ENCODE assay signal across 16 cellular contexts in genomic region chr3:69305011-69305410, GRCh38.
DNase-seq lines count a peak whose midpoint lies in the region; ATAC-seq and TF ChIP-seq lines count a peak whose summit lies in the region.
"Had no signal": no experiment of that assay in that cellular context is flagged by ENCODE, and none has a peak within 500 bp of the region (broad histone marks: within the 10 kb centered on the region; RNA-seq: fewer than 3 reads in every experiment).

No MANE protein-coding gene starts in this region.

- no peaks in the 10 kb centered on the region for H3K27me3 Mint-ChIP-seq in activated T-helper 1 cell treated with anti-CD3 and anti-CD28 coated beads, Interleukin-12 subunit alpha, Interleukin-12 subunit beta, Interleukin-2, Interleukin-4 antibody, amounts not matched to agents 30 ng/mL and 10 ng/mL and 1 ng/mL, durations not matched to agents 14 hours and 24 hours and 36 hours (ENCODE audit: insufficient read depth)
- H3K27me3 Mint-ChIP-seq: B cell had no signal

- H3K4me1 Mint-ChIP-seq in activated T-helper 1 cell treated with anti-CD3 and anti-CD28 coated beads, Interleukin-12 subunit alpha, Interleukin-12 subunit beta, Interleukin-2, Interleukin-4 antibody, amounts not matched to agents 30 ng/mL and 10 ng/mL and 1 ng/mL, durations not matched to agents 14 hours and 24 hours and 36 hours (ENCODE audit: low read depth) = peaks cover 34% of the 10 kb centered on the region

- no peaks in the 10 kb centered on the region for H3K27me3 ChIP-seq in foreskin keratinocyte

- H3K27ac ChIP-seq in foreskin keratinocyte = peak overlapping the region; percentile 72
- H3K27ac ChIP-seq: HL-60, parathyroid adenoma had no signal

- ATAC-seq in foreskin keratinocyte (peak; percentile 89), GM18870 (IDR thresholded peaks at IDR 0.05; ENCODE audit: unreplicated experiment) (no peak), HG03196 (IDR thresholded peaks at IDR 0.05; ENCODE audit: unreplicated experiment) (no peak), HG03354 (IDR thresholded peaks at IDR 0.05; ENCODE audit: poor library complexity, severe bottlenecking, unreplicated experiment) (no peak)

- intact Hi-C loops in activated T-helper 1 cell treated with anti-CD3 and anti-CD28 coated beads, Interleukin-12 subunit alpha, Interleukin-12 subunit beta, Interleukin-2, Interleukin-4 antibody, amounts not matched to agents 30 ng/mL and 10 ng/mL and 1 ng/mL, durations not matched to agents 14 hours and 24 hours and 36 hours (cut with micrococcal nuclease) = loop anchor here (1.0 to 2.0 kb wide), 6 partner anchors 17 to 210 kb away; no protein-coding TSS in a partner anchor

- TF ChIP-seq CTCF in foreskin keratinocyte (conservative IDR thresholded peaks at IDR 0.05) = no peak

- peaks cover 8% of the 10 kb centered on the region for H3K4me1 ChIP-seq in foreskin keratinocyte
- H3K4me1 ChIP-seq: parathyroid adenoma had no signal

- H3K36me3 Mint-ChIP-seq in activated T-helper 1 cell treated with anti-CD3 and anti-CD28 coated beads, Interleukin-12 subunit alpha, Interleukin-12 subunit beta, Interleukin-2, Interleukin-4 antibody, amounts not matched to agents 30 ng/mL and 10 ng/mL and 1 ng/mL, durations not matched to agents 14 hours and 24 hours and 36 hours (ENCODE audit: low read depth) = no peaks in the 10 kb centered on the region

- peak; percentile 34 for DNase-seq in stimulated activated CD4-positive, alpha-beta T cell treated with anti-CD3 and anti-CD28 coated beads, Interleukin-4, amount 100 ng/mL, for 24 hours
- no peak for DNase-seq in stimulated activated CD4-positive, alpha-beta T cell treated with anti-CD3 and anti-CD28 coated beads, Interleukin-12 subunit alpha, Interleukin-12 subunit beta, amount 100 ng/mL, for 4 hours
- no peak for DNase-seq in activated T-helper 1 cell treated with anti-CD3 and anti-CD28 coated beads, Interleukin-12 subunit alpha, Interleukin-12 subunit beta, Interleukin-2, Interleukin-4 antibody, amounts not matched to agents 30 ng/mL and 10 ng/mL and 1 ng/mL, durations not matched to agents 14 hours and 24 hours and 36 hours (ENCODE audit: low spot score)
- DNase-seq in foreskin keratinocyte (peak; percentile 73 to 89), NCI-H2171 treated with DMSO at 0.1 percent for 48 hours (lab: John Stamatoyannopoulos, UW) (no peak)
- DNase-seq: DMS153, H9, NCI-H1436 treated with DMSO at 0.1 percent for 48 hours, NCI-H510A, OCI-M1 had no signal

- peak overlapping the region; percentile 84 for H3K27ac Mint-ChIP-seq in activated T-helper 1 cell treated with anti-CD3 and anti-CD28 coated beads, Interleukin-12 subunit alpha, Interleukin-12 subunit beta, Interleukin-2, Interleukin-4 antibody, amounts not matched to agents 30 ng/mL and 10 ng/mL and 1 ng/mL, durations not matched to agents 14 hours and 24 hours and 36 hours
- H3K27ac Mint-ChIP-seq: B cell, H9 had no signal

- H3K4me3 Mint-ChIP-seq in activated T-helper 1 cell treated with anti-CD3 and anti-CD28 coated beads, Interleukin-12 subunit alpha, Interleukin-12 subunit beta, Interleukin-2, Interleukin-4 antibody, amounts not matched to agents 30 ng/mL and 10 ng/mL and 1 ng/mL, durations not matched to agents 14 hours and 24 hours and 36 hours = no peak overlapping the region
- H3K4me3 Mint-ChIP-seq: B cell, H9 had no signal

- no peaks in the 10 kb centered on the region for H3K9me3 Mint-ChIP-seq in activated T-helper 1 cell treated with anti-CD3 and anti-CD28 coated beads, Interleukin-12 subunit alpha, Interleukin-12 subunit beta, Interleukin-2, Interleukin-4 antibody, amounts not matched to agents 30 ng/mL and 10 ng/mL and 1 ng/mL, durations not matched to agents 14 hours and 24 hours and 36 hours
- H3K9me3 Mint-ChIP-seq: H9 had no signal

Comparison
In these comparisons a context has a peak if more than half of its experiments do, and no peak if none do; other contexts are left out.
1. DNase-seq: peak in stimulated activated CD4-positive, alpha-beta T cell treated with anti-CD3 and anti-CD28 coated beads, Interleukin-4, amount 100 ng/mL, for 24 hours (single experiment) and foreskin keratinocyte (2 of 2); none in stimulated activated CD4-positive, alpha-beta T cell treated with anti-CD3 and anti-CD28 coated beads, Interleukin-12 subunit alpha, Interleukin-12 subunit beta, amount 100 ng/mL, for 4 hours (single experiment), activated T-helper 1 cell treated with anti-CD3 and anti-CD28 coated beads, Interleukin-12 subunit alpha, Interleukin-12 subunit beta, Interleukin-2, Interleukin-4 antibody, amounts not matched to agents 30 ng/mL and 10 ng/mL and 1 ng/mL, durations not matched to agents 14 hours and 24 hours and 36 hours (single experiment) and NCI-H2171 treated with DMSO at 0.1 percent for 48 hours (single experiment).